ENCODE assay signal across 9 cellular contexts in the genomic region with DNA sequence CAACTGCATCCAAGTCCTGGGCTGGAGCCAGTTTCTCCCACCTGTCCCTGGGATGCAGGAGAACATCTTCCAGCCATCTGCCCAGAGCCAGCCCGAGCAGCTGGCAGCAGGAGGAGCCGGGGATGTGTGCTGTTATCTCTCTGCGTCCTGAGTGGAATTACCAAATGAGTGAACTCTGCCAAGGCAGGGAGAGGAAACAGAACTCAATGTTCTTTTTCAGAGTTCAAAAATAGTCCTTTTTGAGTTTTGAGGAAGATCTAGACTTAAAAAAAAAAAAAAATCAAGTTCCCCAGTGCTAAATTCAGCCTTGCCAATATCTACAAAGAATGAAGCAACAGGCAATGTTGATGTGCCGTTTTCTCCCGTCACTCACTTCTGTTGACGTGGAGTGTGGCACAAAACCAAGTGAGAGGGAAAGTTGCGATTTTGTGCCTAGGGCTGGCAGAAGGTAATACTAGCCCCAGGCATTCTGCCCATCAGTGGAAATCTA. TPM values are rescaled to one million over a fixed set of nuclear protein-coding genes. Genes with fewer than 3 reads are reported as not detected.
A peak's percentile ranks its signal among the peaks of the same experiment; 100 is the strongest.
DNase-seq lines count a peak whose midpoint lies in the region; ATAC-seq and TF ChIP-seq lines count a peak whose summit lies in the region.
"Had no signal": no experiment of that assay in that cellular context is flagged by ENCODE, and none has a peak within 500 bp of the region (broad histone marks: within the 10 kb centered on the region; RNA-seq: fewer than 3 reads in every experiment).

No MANE protein-coding gene starts in this region.

- H3K36me3 Mint-ChIP-seq in activated CD8-positive, alpha-beta T cell treated with anti-CD3 and anti-CD28 coated beads for 36 hours (ENCODE audit: low read depth): no peaks in the 10 kb centered on the region

- TF ChIP-seq CTCF in OCI-LY3 (IDR thresholded peaks at IDR 0.05; ENCODE audit: low read depth, low read length) (no peak), gastroesophageal sphincter (IDR thresholded peaks at IDR 0.05) (no peak), psoas muscle (IDR thresholded peaks at IDR 0.05) (no peak)
- no peak for TF ChIP-seq CTCF in activated CD8-positive, alpha-beta T cell treated with anti-CD3 and anti-CD28 coated beads for 36 hours (IDR thresholded peaks at IDR 0.05)

- H3K36me3 ChIP-seq in OCI-LY3 (replicated peaks; ENCODE audit: low read depth, low read length) (no peaks in the 10 kb centered on the region), gastroesophageal sphincter (peaks cover 0 to 33% of the 10 kb centered on the region in 2 donors), psoas muscle (ENCODE audit: insufficient read depth in 1 of 2, low read depth in 1 of 2) (peaks cover 0 to 38% of the 10 kb centered on the region in 2 donors)

- no peaks in the 10 kb centered on the region for H3K9me3 Mint-ChIP-seq in activated CD8-positive, alpha-beta T cell treated with anti-CD3 and anti-CD28 coated beads for 36 hours

- H3K27me3 ChIP-seq in OCI-LY3 (ENCODE audit: low read depth, low read length) (peaks cover 10% of the 10 kb centered on the region; the same call in 1 of the 2 replicates), gastroesophageal sphincter (no peaks in the 10 kb centered on the region), psoas muscle (ENCODE audit: insufficient read depth in 3 of 3, low read length in 2 of 3) (no peaks in the 10 kb centered on the region)

- no peaks in the 10 kb centered on the region for H3K79me2 ChIP-seq in OCI-LY3 (ENCODE audit: low read length)

- intact Hi-C loops in psoas muscle (cut with DNase I): loop anchor here in 1 of 2 donors (5.0 kb wide), 1 partner anchor 35 kb away; no protein-coding TSS in a partner anchor
- intact Hi-C loops in activated CD8-positive, alpha-beta T cell treated with anti-CD3 and anti-CD28 coated beads for 36 hours (cut with micrococcal nuclease): no loop called here

- H3K9ac ChIP-seq in OCI-LY3 (ENCODE audit: low read length): no peak overlapping the region

- H3K27ac ChIP-seq in OCI-LY3 (ENCODE audit: low read length): no peak overlapping the region
- peak overlapping the region; percentile 90 to 98 (median 92) for H3K27ac ChIP-seq in gastroesophageal sphincter
- peak overlapping the region; percentile 84 for H3K27ac ChIP-seq in psoas muscle

- no peak overlapping the region for H3K4me3 Mint-ChIP-seq in activated CD8-positive, alpha-beta T cell treated with anti-CD3 and anti-CD28 coated beads for 36 hours

- no peaks in the 10 kb centered on the region for H4K20me1 ChIP-seq in OCI-LY3 (ENCODE audit: insufficient read depth, low read length)

- TF ChIP-seq POLR2A in gastroesophageal sphincter (IDR thresholded peaks at IDR 0.05): peak in 1 of 2 donors; percentile 43

- ATAC-seq in gastroesophageal sphincter (peak; percentile 90), psoas muscle (peak; percentile 40 to 81 (median 68))
- no peak for ATAC-seq in activated CD8-positive, alpha-beta T cell treated with anti-CD3 and anti-CD28 coated beads for 36 hours

- H3K4me1 Mint-ChIP-seq in activated CD8-positive, alpha-beta T cell treated with anti-CD3 and anti-CD28 coated beads for 36 hours (ENCODE audit: low read depth): peaks cover 8% of the 10 kb centered on the region

- peak overlapping the region; percentile 49; the same call in 1 of the 2 replicates for H2AFZ ChIP-seq in OCI-LY3 (ENCODE audit: low read depth, low read length)

- no peak overlapping the region for H3K27ac Mint-ChIP-seq in activated CD8-positive, alpha-beta T cell treated with anti-CD3 and anti-CD28 coated beads for 36 hours

- 3 to 6% methylated on average over 4 to 6 of the region's 7 CpGs for WGBS in gastroesophageal sphincter (ENCODE audit: low coverage in 1 of 2), 2 donors
- 0 to 5% (median 3%) methylated on average over 7 of the region's 7 CpGs for whole genome bisulfite sequencing in psoas muscle, 3 donors

- no peak overlapping the region for H3K4me2 ChIP-seq in OCI-LY3 (ENCODE audit: low read length)

- CTCF ChIA-PET in activated CD8-positive, alpha-beta T cell treated with anti-CD3 and anti-CD28 coated beads for 36 hours (lab: Charles Lee): no interaction called here

- peaks cover 30% of the 10 kb centered on the region for H3K27me3 Mint-ChIP-seq in activated CD8-positive, alpha-beta T cell treated with anti-CD3 and anti-CD28 coated beads for 36 hours

- H3K4me1 ChIP-seq in OCI-LY3 (ENCODE audit: low read length): no peaks in the 10 kb centered on the region; the same call in 1 of the 2 replicates
- H3K4me1 ChIP-seq in gastroesophageal sphincter: peaks cover 22 to 85% (median 38%) of the 10 kb centered on the region in 3 donors
- H3K4me1 ChIP-seq in psoas muscle: peaks cover 34% of the 10 kb centered on the region

- H3K9me3 ChIP-seq in OCI-LY3 (ENCODE audit: insufficient read depth, low read length) (no peaks in the 10 kb centered on the region), gastroesophageal sphincter (no peaks in the 10 kb centered on the region), psoas muscle (no peaks in the 10 kb centered on the region)

- peak; percentile 70 for TF ChIP-seq EP300 in gastroesophageal sphincter (IDR thresholded peaks at IDR 0.05)

- DNase-seq in D341Med (ENCODE audit: low spot score) (peak; percentile 41), psoas muscle (peak; percentile 73 to 87), NCI-H526 treated with DMSO at 0.1 percent for 48 hours (lab: John Stamatoyannopoulos, UW) (no peak), GF-D8 (lab: John Stamatoyannopoulos, UW) (no peak), NCI-H1048 (lab: John Stamatoyannopoulos, UW) (no peak)
- no peak for DNase-seq in activated CD8-positive, alpha-beta T cell treated with anti-CD3 and anti-CD28 coated beads for 36 hours
- DNase-seq: DMS153 had no signal

- POLR2A ChIA-PET in activated CD8-positive, alpha-beta T cell treated with anti-CD3 and anti-CD28 coated beads for 36 hours (lab: Charles Lee): no interaction called here

- H3K4me3 ChIP-seq in OCI-LY3 (ENCODE audit: low read length) (no peak overlapping the region), gastroesophageal sphincter (no peak overlapping the region), psoas muscle (no peak overlapping the region)

RNA-seq across cellular contexts. Expression of gene TMOD1, which starts 56.2 kb away (rescaled TPM):
- total RNA-seq in gastroesophageal sphincter (10 to 100 TPM; 38.6 to 99.6 (median 76.7) TPM), psoas muscle (100 to 1,000 TPM; 138 to 209 (median 167) TPM)
- polyA plus RNA-seq in psoas muscle: 100 to 1,000 TPM in 2 of 3 donors, 10 to 100 TPM in 1; 65.4 to 286 (median 131) TPM
- total RNA-seq in activated CD8-positive, alpha-beta T cell treated with anti-CD3 and anti-CD28 coated beads for 36 hours: under 1 TPM; 0.47 to 0.60 TPM

Comparison
In these comparisons a context has a peak if more than half of its experiments do, and no peak if none do; other contexts are left out.
1. DNase-seq: peak in D341Med (single experiment) and psoas muscle (2 of 2); none in NCI-H526 treated with DMSO at 0.1 percent for 48 hours (single experiment), activated CD8-positive, alpha-beta T cell treated with anti-CD3 and anti-CD28 coated beads for 36 hours (single experiment), GF-D8 (single experiment) and NCI-H1048 (single experiment).
2. RNA of gene TMOD1, which starts 56.2 kb away (total RNA-seq): 138 to 209 TPM in psoas muscle and 38.6 to 99.6 TPM in gastroesophageal sphincter; 0.47 to 0.60 TPM in activated CD8-positive, alpha-beta T cell treated with anti-CD3 and anti-CD28 coated beads for 36 hours; every median in the first group is over 10 times any median in the second.